18 cellular contexts compared by ENCODE assay signal in the genomic region with DNA sequence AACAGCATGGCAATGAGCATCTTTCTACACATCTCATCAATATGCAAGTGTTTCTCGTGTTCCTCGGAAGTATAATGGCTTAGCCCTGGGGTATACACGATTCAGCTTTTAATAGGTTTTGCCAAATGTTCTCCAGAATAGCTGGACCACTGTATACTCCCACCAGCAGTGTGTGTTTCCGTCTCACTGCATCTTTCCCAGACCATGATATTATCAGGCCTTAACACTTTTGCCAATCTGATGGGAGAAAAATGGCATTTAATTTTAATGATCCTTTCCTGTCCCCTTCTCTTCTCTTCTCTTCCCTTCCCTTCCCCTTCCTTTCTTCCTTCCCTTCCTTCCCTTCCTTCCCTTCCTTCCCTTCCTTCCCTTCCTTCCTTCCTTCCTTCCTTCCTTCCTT. TPM values are rescaled to one million over a fixed set of nuclear protein-coding genes. Genes with fewer than 3 reads are reported as not detected.
"Had no signal": no experiment of that assay in that cellular context is flagged by ENCODE, and none has a peak within 500 bp of the region (broad histone marks: within the 10 kb centered on the region; RNA-seq: fewer than 3 reads in every experiment).

No MANE protein-coding gene starts in this region.

- H3K27ac ChIP-seq: cardiac muscle cell, heart right ventricle, thoracic aorta, upper lobe of right lung had no signal

- H3K9me3 Mint-ChIP-seq: dendritic cell treated with granulocyte-macrophage colony-stimulating factor and Interleukin-4, amounts not matched to agents 40 ng/mL and 50 ng/mL, for 4 days had no signal

- ATAC-seq: activated naive CD4-positive, alpha-beta T cell treated with anti-CD3 and anti-CD28 coated beads, Interleukin-2, amount 50 U/mL, for 72 hours; esophagus mucosa; heart right ventricle; left ventricle myocardium superior; upper lobe of right lung had no signal

- H3K27me3 Mint-ChIP-seq: dendritic cell treated with granulocyte-macrophage colony-stimulating factor and Interleukin-4, amounts not matched to agents 40 ng/mL and 50 ng/mL, for 4 days had no signal

- H3K9me3 ChIP-seq: heart right ventricle, thoracic aorta, upper lobe of right lung had no signal

- H3K4me3 ChIP-seq: cardiac muscle cell, heart right ventricle, thoracic aorta, upper lobe of right lung had no signal

- H3K4me3 Mint-ChIP-seq: dendritic cell treated with granulocyte-macrophage colony-stimulating factor and Interleukin-4, amounts not matched to agents 40 ng/mL and 50 ng/mL, for 4 days had no signal

- H3K36me3 ChIP-seq: cardiac muscle cell, heart right ventricle, thoracic aorta, upper lobe of right lung had no signal

- DNase-seq: activated CD4-positive, alpha-beta T cell treated with anti-CD3 and anti-CD28 coated beads for 1 hour; activated CD8-positive, alpha-beta memory T cell treated with anti-CD3 and anti-CD28 coated beads for 24 hours; activated CD8-positive, alpha-beta memory T cell treated with anti-CD3 and anti-CD28 coated beads, Interleukin-2, amount 50 U/mL, for 48 hours; activated gamma-delta T cell treated with Interleukin-2 at 50 U/mL for 16 hours; amygdala; effector CD8-positive, alpha-beta T cell; heart right ventricle; immature natural killer cell; kidney glomerular epithelial cell; left ventricle myocardium superior; upper lobe of right lung had no signal

- H3K27ac Mint-ChIP-seq: dendritic cell treated with granulocyte-macrophage colony-stimulating factor and Interleukin-4, amounts not matched to agents 40 ng/mL and 50 ng/mL, for 4 days; progenitor cell of endocrine pancreas had no signal

- H3K27me3 ChIP-seq: upper lobe of right lung had no signal

RNA-seq across cellular contexts. Expression of a gene that starts 30.8 kb away (rescaled TPM):
- total RNA-seq: chondrocyte had no signal
